ENCODE assay signal across 12 cellular contexts in genomic region chr2:60958800-60959199, GRCh38. TPM values are rescaled to one million over a fixed set of nuclear protein-coding genes. Genes with fewer than 3 reads are reported as not detected.
DNase-seq lines count a peak whose midpoint lies in the region; ATAC-seq and TF ChIP-seq lines count a peak whose summit lies in the region.
"Had no signal": no experiment of that assay in that cellular context is flagged by ENCODE, and none has a peak within 500 bp of the region (broad histone marks: within the 10 kb centered on the region; RNA-seq: fewer than 3 reads in every experiment).

No MANE protein-coding gene starts in this region.

- no peak for ATAC-seq in Right ventricle myocardium inferior
- ATAC-seq: activated naive CD4-positive, alpha-beta T cell treated with anti-CD3 and anti-CD28 coated beads, Interleukin-2, amount 50 U/mL, for 72 hours had no signal

- H3K9ac ChIP-seq in mucosa of rectum (ENCODE audit: low read depth in 1 of 2, low read length in 2 of 2) = no peak overlapping the region
- H3K9ac ChIP-seq: BLaER1 had no signal

- no peak for TF ChIP-seq CTCF in epithelial cell of esophagus (IDR thresholded peaks at IDR 0.05; ENCODE audit: insufficient read depth, low read depth, low read length, missing control alignments)

- peaks cover 0 to 5% of the 10 kb centered on the region in 2 donors for H3K36me3 ChIP-seq in mucosa of rectum (ENCODE audit: control insufficient read depth in 2 of 2, insufficient read depth in 2 of 2, low read length in 2 of 2)

- H3K27me3 ChIP-seq in mucosa of rectum (ENCODE audit: control insufficient read depth in 2 of 2, insufficient read depth in 2 of 2, low read length in 2 of 2) = no peaks in the 10 kb centered on the region
- H3K27me3 ChIP-seq: BLaER1 had no signal

- intact Hi-C loops in Right ventricle myocardium inferior (cut with DNase I) = no loop called here

- peak; percentile 19 for DNase-seq in AG08395 (ENCODE audit: low spot score)
- peak; percentile 22 for DNase-seq in LHCN-M2 (ENCODE audit: low read depth)
- peak; percentile 99 for DNase-seq in epithelial cell of esophagus (ENCODE audit: low read depth)
- DNase-seq in NCI-H1417 treated with DMSO at 0.1 percent for 48 hours (lab: John Stamatoyannopoulos, UW) = no peak
- DNase-seq in NCI-H774 (lab: John Stamatoyannopoulos, UW) = no peak
- no peak for DNase-seq in Right ventricle myocardium inferior (ENCODE audit: missing footprints)
- no peak for DNase-seq in activated CD8-positive, alpha-beta memory T cell treated with anti-CD3 and anti-CD28 coated beads, Interleukin-2, amount 50 U/mL, for 48 hours
- DNase-seq: Kasumi-1, T-helper 9 cell had no signal

- H3K9me3 ChIP-seq in mucosa of rectum (ENCODE audit: control insufficient read depth in 2 of 2, low read length in 2 of 2) = no peaks in the 10 kb centered on the region
- H3K9me3 ChIP-seq: BLaER1 had no signal

- H3K4me3 ChIP-seq in epithelial cell of esophagus (ENCODE audit: low read length) (no peak overlapping the region), mucosa of rectum (ENCODE audit: low read length in 2 of 2) (no peak overlapping the region)
- H3K4me3 ChIP-seq: BLaER1 had no signal

- H3K4me1 ChIP-seq in mucosa of rectum (ENCODE audit: control insufficient read depth in 2 of 2, insufficient read depth in 2 of 2, low read length in 2 of 2) = peaks cover 2 to 11% of the 10 kb centered on the region in 2 donors
- H3K4me1 ChIP-seq: BLaER1 had no signal

- peak overlapping the region; percentile 48 to 67 for H3K27ac ChIP-seq in mucosa of rectum (ENCODE audit: low read depth in 2 of 2, low read length in 2 of 2)
- H3K27ac ChIP-seq: BLaER1 had no signal

RNA-seq across cellular contexts. Expression of gene PEX13, which starts 58.7 kb away (rescaled TPM):
- total RNA-seq in LHCN-M2 (2014; rRNA removed) = 42.2 and 46.8 TPM in 2 replicates
- polyA plus RNA-seq in LHCN-M2 (2012) = 6.4 TPM
- total RNA-seq in Right ventricle myocardium inferior = 21.9 TPM

RNA-seq across cellular contexts. Expression of gene PUS10, which starts 59.3 kb away (rescaled TPM):
- total RNA-seq in LHCN-M2 (2014; rRNA removed) = 4.1 and 5.2 TPM in 2 replicates
- polyA plus RNA-seq in LHCN-M2 (2012) = 1.7 TPM
- 5.2 TPM for total RNA-seq in Right ventricle myocardium inferior

Comparison
In these comparisons a context has a peak if more than half of its experiments do, and no peak if none do; other contexts are left out.
1. DNase-seq: peak in AG08395 (single experiment), LHCN-M2 (single experiment) and epithelial cell of esophagus (single experiment); none in NCI-H1417 treated with DMSO at 0.1 percent for 48 hours (single experiment), NCI-H774 (single experiment), Right ventricle myocardium inferior (single experiment) and activated CD8-positive, alpha-beta memory T cell treated with anti-CD3 and anti-CD28 coated beads, Interleukin-2, amount 50 U/mL, for 48 hours (single experiment).